In genomic region chr15:62026707-62027565, GRCh38 we compare ENCODE assay signal across 2 cellular contexts.
TF ChIP-seq lines count a peak whose summit lies in the region.

No MANE protein-coding gene starts in this region.

TF ChIP-seq in GM12891, 5 proteins besides CTCF, POLR2A, EP300 and RAD21:
- peak; percentile 83 for TF ChIP-seq SPI1 (IDR thresholded peaks at IDR 0.05; ENCODE audit: low read depth, low read length)
- TF ChIP-seq PAX5 (IDR thresholded peaks at IDR 0.05; ENCODE audit: insufficient read depth, low read length, severe bottlenecking) = no peak
- no peak for TF ChIP-seq POU2F2 (IDR thresholded peaks at IDR 0.05; ENCODE audit: low read depth, low read length)

TF ChIP-seq in GM12878, 131 proteins besides CTCF, POLR2A, EP300 and RAD21:
- TF ChIP-seq ATF7 (IDR thresholded peaks at IDR 0.05; ENCODE audit: low read depth) = 0 out of 2 replicates have a peak, but pooled peaks have one; percentile 14
- no peak for TF ChIP-seq CUX1 (IDR thresholded peaks at IDR 0.05; ENCODE audit: insufficient replicate concordance, low read depth, low read length)
- TF ChIP-seq ZNF24 (IDR thresholded peaks at IDR 0.05) = peak; percentile 74
- TF ChIP-seq, protein P1, sequence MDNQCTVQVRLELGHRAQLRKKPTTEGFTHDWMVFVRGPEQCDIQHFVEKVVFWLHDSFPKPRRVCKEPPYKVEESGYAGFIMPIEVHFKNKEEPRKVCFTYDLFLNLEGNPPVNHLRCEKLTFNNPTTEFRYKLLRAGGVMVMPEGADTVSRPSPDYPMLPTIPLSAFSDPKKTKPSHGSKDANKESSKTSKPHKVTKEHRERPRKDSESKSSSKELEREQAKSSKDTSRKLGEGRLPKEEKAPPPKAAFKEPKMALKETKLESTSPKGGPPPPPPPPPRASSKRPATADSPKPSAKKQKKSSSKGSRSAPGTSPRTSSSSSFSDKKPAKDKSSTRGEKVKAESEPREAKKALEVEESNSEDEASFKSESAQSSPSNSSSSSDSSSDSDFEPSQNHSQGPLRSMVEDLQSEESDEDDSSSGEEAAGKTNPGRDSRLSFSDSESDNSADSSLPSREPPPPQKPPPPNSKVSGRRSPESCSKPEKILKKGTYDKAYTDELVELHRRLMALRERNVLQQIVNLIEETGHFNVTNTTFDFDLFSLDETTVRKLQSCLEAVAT (IDR thresholded peaks at IDR 0.05) = peak; percentile 99
- peak; percentile 88 for TF ChIP-seq SPI1 (IDR thresholded peaks at IDR 0.05; ENCODE audit: borderline replicate concordance, insufficient read depth, low read depth, low read length)
- TF ChIP-seq, protein P2, sequence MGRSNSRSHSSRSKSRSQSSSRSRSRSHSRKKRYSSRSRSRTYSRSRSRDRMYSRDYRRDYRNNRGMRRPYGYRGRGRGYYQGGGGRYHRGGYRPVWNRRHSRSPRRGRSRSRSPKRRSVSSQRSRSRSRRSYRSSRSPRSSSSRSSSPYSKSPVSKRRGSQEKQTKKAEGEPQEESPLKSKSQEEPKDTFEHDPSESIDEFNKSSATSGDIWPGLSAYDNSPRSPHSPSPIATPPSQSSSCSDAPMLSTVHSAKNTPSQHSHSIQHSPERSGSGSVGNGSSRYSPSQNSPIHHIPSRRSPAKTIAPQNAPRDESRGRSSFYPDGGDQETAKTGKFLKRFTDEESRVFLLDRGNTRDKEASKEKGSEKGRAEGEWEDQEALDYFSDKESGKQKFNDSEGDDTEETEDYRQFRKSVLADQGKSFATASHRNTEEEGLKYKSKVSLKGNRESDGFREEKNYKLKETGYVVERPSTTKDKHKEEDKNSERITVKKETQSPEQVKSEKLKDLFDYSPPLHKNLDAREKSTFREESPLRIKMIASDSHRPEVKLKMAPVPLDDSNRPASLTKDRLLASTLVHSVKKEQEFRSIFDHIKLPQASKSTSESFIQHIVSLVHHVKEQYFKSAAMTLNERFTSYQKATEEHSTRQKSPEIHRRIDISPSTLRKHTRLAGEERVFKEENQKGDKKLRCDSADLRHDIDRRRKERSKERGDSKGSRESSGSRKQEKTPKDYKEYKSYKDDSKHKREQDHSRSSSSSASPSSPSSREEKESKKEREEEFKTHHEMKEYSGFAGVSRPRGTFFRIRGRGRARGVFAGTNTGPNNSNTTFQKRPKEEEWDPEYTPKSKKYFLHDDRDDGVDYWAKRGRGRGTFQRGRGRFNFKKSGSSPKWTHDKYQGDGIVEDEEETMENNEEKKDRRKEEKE (IDR thresholded peaks at IDR 0.05) = peak; percentile 31; the same call in 1 of the 2 replicates
- TF ChIP-seq JUNB (IDR thresholded peaks at IDR 0.05) = peak; percentile 23
- no peak for TF ChIP-seq HDAC2 (IDR thresholded peaks at IDR 0.05)
- TF ChIP-seq SP1 (IDR thresholded peaks at IDR 0.05; ENCODE audit: low read depth, low read length) = no peak
- peak in 1 of 2 experiments; percentile 27; a peak in 1 of 4 replicates for TF ChIP-seq ETV6 (conservative IDR thresholded peaks at IDR 0.05 in 1 of 2, IDR thresholded peaks at IDR 0.05 in 1 of 2; ENCODE audit: borderline replicate concordance in 1 of 2, low read depth in 1 of 2)
- TF ChIP-seq RELB (IDR thresholded peaks at IDR 0.05; ENCODE audit: low read depth) = peak; percentile 76; the same call in 1 of the 2 replicates
- TF ChIP-seq TCF7 (IDR thresholded peaks at IDR 0.05; ENCODE audit: borderline replicate concordance) = no peak
- TF ChIP-seq NBN (IDR thresholded peaks at IDR 0.05) = no peak
- peak; percentile 80; the same call in 1 of the 2 replicates for TF ChIP-seq ZNF384 (IDR thresholded peaks at IDR 0.05; ENCODE audit: borderline replicate concordance, low read depth, low read length)
- peak; percentile 30; the same call in 1 of the 2 replicates for TF ChIP-seq NFIC (IDR thresholded peaks at IDR 0.05; ENCODE audit: low read depth, low read length)
TF ChIP-seq in GM12878: peak in this region for 10.
